ENCODE assay signal across 1 cellular context in genomic region chr1:19678931-19679453, GRCh38.
TF ChIP-seq lines count a peak whose summit lies in the region.

No MANE protein-coding gene starts in this region.

TF ChIP-seq in WTC11, 78 proteins besides CTCF, POLR2A, EP300 and RAD21 (continued from another document):
- TF ChIP-seq PRDM15 (CRISPR knock-in tag; IDR thresholded peaks at IDR 0.05), result peak; percentile 27; the same call in 1 of the 2 replicates
TF ChIP-seq in WTC11: peak in this region for 1.
